9 cellular contexts compared by ENCODE assay signal in the genomic region with DNA sequence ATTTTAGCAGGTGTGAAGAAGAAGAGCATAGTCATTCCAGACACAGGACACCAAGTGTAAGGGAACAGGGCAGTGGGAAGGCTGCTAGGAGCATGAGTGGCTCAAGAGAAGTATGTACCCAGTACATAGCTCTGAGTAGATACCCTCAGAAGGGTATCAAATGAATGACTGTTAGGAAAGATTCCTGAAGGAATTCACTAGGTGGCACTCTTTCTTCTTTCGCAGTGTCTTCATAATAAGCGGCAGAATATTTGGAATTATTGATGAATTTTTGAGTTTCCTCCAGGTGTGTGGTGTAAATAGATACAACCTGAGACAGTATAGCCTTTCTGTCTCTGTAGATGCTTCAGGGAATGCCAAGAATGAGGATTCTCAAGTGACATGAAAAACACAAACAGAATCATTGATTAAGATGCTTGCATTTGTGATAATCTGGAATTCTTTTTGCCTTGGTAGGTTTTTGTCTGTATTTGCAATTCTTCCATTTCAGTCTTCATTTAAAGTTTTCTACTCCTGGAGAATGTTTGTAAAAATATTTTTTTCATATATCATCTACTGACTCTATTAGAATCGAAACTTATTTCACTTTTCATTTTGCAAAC.
DNase-seq lines count a peak whose midpoint lies in the region; ATAC-seq and TF ChIP-seq lines count a peak whose summit lies in the region.
"Had no signal": no experiment of that assay in that cellular context is flagged by ENCODE, and none has a peak within 500 bp of the region (broad histone marks: within the 10 kb centered on the region; RNA-seq: fewer than 3 reads in every experiment).

No MANE protein-coding gene starts in this region.

- no peaks in the 10 kb centered on the region for H4K20me1 ChIP-seq in OCI-LY3 (ENCODE audit: insufficient read depth, low read length)

- DNase-seq in A673 (ENCODE audit: low spot score), result peak; percentile 46
- DNase-seq in foreskin fibroblast, result no peak
- no peak for DNase-seq in NCI-H2029 (lab: John Stamatoyannopoulos, UW)

- POLR2A ChIA-PET in A673 (lab: Charles Lee; ENCODE audit: low non-redundant PET), result no interaction called here

- BruUV-seq in A673 (replicated peaks; lab: Mats Ljungman, UMichigan), result no TSS peak

- H3K9me3 ChIP-seq in A673 (ENCODE audit: low read depth, low read length, poor library complexity, severe bottlenecking) (no peaks in the 10 kb centered on the region), OCI-LY3 (ENCODE audit: insufficient read depth, low read length) (0 out of 2 replicates have a peak, but pooled peaks cover 10% of the 10 kb centered on the region)

- H3K27ac ChIP-seq in A673 (ENCODE audit: low read depth, low read length, poor library complexity, severe bottlenecking) (no peak overlapping the region), OCI-LY3 (ENCODE audit: low read length) (no peak overlapping the region)
- H3K27ac ChIP-seq: SK-N-MC had no signal

- CTCF ChIA-PET in A673 (lab: Charles Lee), result interaction anchor here (0.7 kb wide), 1 partner anchor 381 kb away, joined by 3 read pairs; no protein-coding TSS in a partner anchor

- H3K27me3 ChIP-seq in A673 (replicated peaks; ENCODE audit: insufficient read depth, low read depth, low read length, poor library complexity) (no peaks in the 10 kb centered on the region), OCI-LY3 (ENCODE audit: low read depth, low read length) (no peaks in the 10 kb centered on the region)

- no peak overlapping the region for H3K4me2 ChIP-seq in OCI-LY3 (ENCODE audit: low read length)

- H3K36me3 ChIP-seq in A673 (ENCODE audit: insufficient read depth, low read length, poor library complexity, severe bottlenecking), result no peaks in the 10 kb centered on the region
- H3K36me3 ChIP-seq in OCI-LY3 (replicated peaks; ENCODE audit: low read depth, low read length), result no peaks in the 10 kb centered on the region

- peak; percentile 64 for TF ChIP-seq CTCF in A673 (conservative IDR thresholded peaks at IDR 0.05; ENCODE audit: low read depth, low read length)
- TF ChIP-seq CTCF in GM12873 (IDR thresholded peaks at IDR 0.05; ENCODE audit: insufficient read depth, low read depth, low read length, missing control alignments), result peak; percentile 49
- TF ChIP-seq CTCF in OCI-LY3 (IDR thresholded peaks at IDR 0.05; ENCODE audit: low read depth, low read length), result peak; percentile 70
- peak; percentile 54 for TF ChIP-seq CTCF in foreskin fibroblast (IDR thresholded peaks at IDR 0.05; ENCODE audit: low read depth, low read length)

- ATAC-seq in GM21723 (IDR thresholded peaks at IDR 0.05; ENCODE audit: unreplicated experiment) (no peak), GM19035 (IDR thresholded peaks at IDR 0.05; ENCODE audit: unreplicated experiment) (no peak), GM19328 (IDR thresholded peaks at IDR 0.05; ENCODE audit: unreplicated experiment) (no peak)

- no peak overlapping the region for H3K9ac ChIP-seq in OCI-LY3 (ENCODE audit: low read length)

- H2AFZ ChIP-seq in OCI-LY3 (ENCODE audit: low read depth, low read length), result no peak overlapping the region

- H3K4me1 ChIP-seq in A673 (ENCODE audit: insufficient read depth, low read length, poor library complexity, severe bottlenecking), result no peaks in the 10 kb centered on the region
- H3K4me1 ChIP-seq in OCI-LY3 (ENCODE audit: low read length), result no peaks in the 10 kb centered on the region

- H3K79me2 ChIP-seq in OCI-LY3 (ENCODE audit: low read length), result no peaks in the 10 kb centered on the region

- intact Hi-C loops in A673 (cut with micrococcal nuclease; ENCODE audit: unreplicated experiment), result loop anchor here (2.0 to 5.0 kb wide), 2 partner anchors 463 to 960 kb away; no protein-coding TSS in a partner anchor

- H3K4me3 ChIP-seq in A673 (ENCODE audit: low read depth, low read length, poor library complexity, severe bottlenecking) (no peak overlapping the region), OCI-LY3 (ENCODE audit: low read length) (no peak overlapping the region), foreskin fibroblast (ENCODE audit: low read depth in 1 of 2, low read length in 2 of 2) (no peak overlapping the region)
- H3K4me3 ChIP-seq: SK-N-MC had no signal
